ENCODE assay signal across 2 cellular contexts in genomic region chr2:55327470-55328230, GRCh38.
TF ChIP-seq lines count a peak whose summit lies in the region.

No MANE protein-coding gene starts in this region.

TF ChIP-seq in A549, 52 proteins besides CTCF, POLR2A, EP300 and RAD21 (continued from another document):
- TF ChIP-seq RNF2 (IDR thresholded peaks at IDR 0.05; ENCODE audit: borderline replicate concordance, low read depth), result no peak
- no peak for TF ChIP-seq CHD2 (IDR thresholded peaks at IDR 0.05; ENCODE audit: low read length, partially characterized antibody)
- no peak for TF ChIP-seq HOXA7 (CRISPR knock-in tag; IDR thresholded peaks at IDR 0.05)
- TF ChIP-seq ZNF302 (CRISPR knock-in tag; IDR thresholded peaks at IDR 0.05), result no peak
- TF ChIP-seq TP53 (CRISPR knock-in tag; IDR thresholded peaks at IDR 0.05), result no peak
- no peak for TF ChIP-seq CEBPB (IDR thresholded peaks at IDR 0.05)
- no peak for TF ChIP-seq FOXS1 (CRISPR knock-in tag; IDR thresholded peaks at IDR 0.05)
- TF ChIP-seq TFCP2L1 (CRISPR knock-in tag; IDR thresholded peaks at IDR 0.05), result no peak
- no peak for TF ChIP-seq HOXB5 (CRISPR knock-in tag; IDR thresholded peaks at IDR 0.05)
- TF ChIP-seq CBX2 (IDR thresholded peaks at IDR 0.05; ENCODE audit: borderline replicate concordance, low read depth), result no peak
TF ChIP-seq in A549: peak in this region for 0.

TF ChIP-seq in GM12878, 131 proteins besides CTCF, POLR2A, EP300 and RAD21:
- TF ChIP-seq PRDM15 (CRISPR knock-in tag; IDR thresholded peaks at IDR 0.05) (no peak), ASH2L (IDR thresholded peaks at IDR 0.05; ENCODE audit: borderline replicate concordance, low read depth) (no peak), SIN3A (IDR thresholded peaks at IDR 0.05; ENCODE audit: low read depth, low read length) (no peak), IKZF1 (conservative IDR thresholded peaks at IDR 0.05) (no peak), PAX8 (IDR thresholded peaks at IDR 0.05) (no peak), IKZF2 (IDR thresholded peaks at IDR 0.05) (no peak), STAT1 (conservative IDR thresholded peaks at IDR 0.05) (no peak), POLR2AphosphoS2 (IDR thresholded peaks at IDR 0.05; ENCODE audit: low read depth, low read length) (no peak), ATF7 (IDR thresholded peaks at IDR 0.05; ENCODE audit: low read depth) (no peak), TCF12 (IDR thresholded peaks at IDR 0.05; ENCODE audit: low read depth, low read length) (no peak), ZBED1 (IDR thresholded peaks at IDR 0.05; ENCODE audit: borderline replicate concordance) (no peak)
- TF ChIP-seq, protein P1, sequence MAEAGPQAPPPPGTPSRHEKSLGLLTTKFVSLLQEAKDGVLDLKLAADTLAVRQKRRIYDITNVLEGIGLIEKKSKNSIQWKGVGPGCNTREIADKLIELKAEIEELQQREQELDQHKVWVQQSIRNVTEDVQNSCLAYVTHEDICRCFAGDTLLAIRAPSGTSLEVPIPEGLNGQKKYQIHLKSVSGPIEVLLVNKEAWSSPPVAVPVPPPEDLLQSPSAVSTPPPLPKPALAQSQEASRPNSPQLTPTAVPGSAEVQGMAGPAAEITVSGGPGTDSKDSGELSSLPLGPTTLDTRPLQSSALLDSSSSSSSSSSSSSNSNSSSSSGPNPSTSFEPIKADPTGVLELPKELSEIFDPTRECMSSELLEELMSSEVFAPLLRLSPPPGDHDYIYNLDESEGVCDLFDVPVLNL (IDR thresholded peaks at IDR 0.05; ENCODE audit: low read depth, low read length), result no peak
TF ChIP-seq in GM12878: peak in this region for 0.
